9 cellular contexts compared by ENCODE assay signal in genomic region chr19:18160441-18160791, GRCh38. TPM values are rescaled to one million over a fixed set of nuclear protein-coding genes. Genes with fewer than 3 reads are reported as not detected.
DNase-seq lines count a peak whose midpoint lies in the region; ATAC-seq and TF ChIP-seq lines count a peak whose summit lies in the region.
"Had no signal": no experiment of that assay in that cellular context is flagged by ENCODE, and none has a peak within 500 bp of the region (broad histone marks: within the 10 kb centered on the region; RNA-seq: fewer than 3 reads in every experiment).

No MANE protein-coding gene starts in this region.

- H3K79me2 ChIP-seq in mesendoderm (ENCODE audit: control insufficient read depth, insufficient read depth, low read length): no peaks in the 10 kb centered on the region

- H3K23ac ChIP-seq in mesendoderm (ENCODE audit: low read length): no peak overlapping the region

- H2BK5ac ChIP-seq in mesendoderm (ENCODE audit: low read length): no peak overlapping the region

- no CpG with 5 or more reads among the region's 4 CpGs for WGBS in mesendoderm (ENCODE audit: extremely low coverage, insufficient coverage, low lambda C conversion rate)

- H3K79me1 ChIP-seq in mesendoderm (ENCODE audit: low read length): peaks cover under 1% of the 10 kb centered on the region

- H2AK5ac ChIP-seq in mesendoderm (ENCODE audit: low read length): no peak overlapping the region

- H3K27me3 ChIP-seq in right atrium auricular region (no peaks in the 10 kb centered on the region), mesendoderm (ENCODE audit: insufficient read depth, low read length, poor library complexity) (no peaks in the 10 kb centered on the region)

- no peak for TF ChIP-seq CTCF in right atrium auricular region (IDR thresholded peaks at IDR 0.05)

- peaks cover 10% of the 10 kb centered on the region for H3K36me3 Mint-ChIP-seq in activated T-helper 2 cell treated with anti-CD3 and anti-CD28 coated beads, Interferon-gamma antibody, Interleukin-2, Interleukin-4, amounts not matched to agents 10 μg/mL and 5 μg/mL and 100 μg/mL, durations not matched to agents 14 hours and 24 hours and 36 hours (ENCODE audit: low read depth)

- no peak overlapping the region for H2BK15ac ChIP-seq in mesendoderm (replicated peaks; ENCODE audit: low read depth)

- H3K27me3 Mint-ChIP-seq in activated T-helper 2 cell treated with anti-CD3 and anti-CD28 coated beads, Interferon-gamma antibody, Interleukin-2, Interleukin-4, amounts not matched to agents 10 μg/mL and 5 μg/mL and 100 μg/mL, durations not matched to agents 14 hours and 24 hours and 36 hours (ENCODE audit: low read depth): no peaks in the 10 kb centered on the region

- peaks cover 6% of the 10 kb centered on the region for H3K4me1 Mint-ChIP-seq in activated T-helper 2 cell treated with anti-CD3 and anti-CD28 coated beads, Interferon-gamma antibody, Interleukin-2, Interleukin-4, amounts not matched to agents 10 μg/mL and 5 μg/mL and 100 μg/mL, durations not matched to agents 14 hours and 24 hours and 36 hours (ENCODE audit: low read depth)

- H3K18ac ChIP-seq in mesendoderm (ENCODE audit: low read length): no peak overlapping the region

- H3K4me3 ChIP-seq in right atrium auricular region (peak overlapping the region in 1 of 2 donors; percentile 51), mesendoderm (ENCODE audit: low read length) (no peak overlapping the region)

- peak overlapping the region; percentile 63 for H3K9ac ChIP-seq in mesendoderm (ENCODE audit: low read length)

- H3K9me3 ChIP-seq in right atrium auricular region: no peaks in the 10 kb centered on the region

- H3K4ac ChIP-seq in mesendoderm (ENCODE audit: low read depth, low read length): no peak overlapping the region

- H3K4me3 Mint-ChIP-seq in activated T-helper 2 cell treated with anti-CD3 and anti-CD28 coated beads, Interferon-gamma antibody, Interleukin-2, Interleukin-4, amounts not matched to agents 10 μg/mL and 5 μg/mL and 100 μg/mL, durations not matched to agents 14 hours and 24 hours and 36 hours (ENCODE audit: low read depth): peak overlapping the region; percentile 57

- H3K56ac ChIP-seq in mesendoderm (ENCODE audit: low read length): peak overlapping the region; percentile 89

- no peak overlapping the region for H3K4me2 ChIP-seq in mesendoderm (ENCODE audit: low read length)

- DNase-seq in right atrium auricular region (ENCODE audit: low spot score) (no peak), left ventricle myocardium superior (no peak), mesendoderm (no peak), GM19238 (ENCODE audit: insufficient read length, low spot score) (no peak), NOMO-1 treated with DMSO at 0.1 percent for 48 hours (lab: John Stamatoyannopoulos, UW; ENCODE audit: unreplicated experiment) (no peak), COR-L47 (lab: John Stamatoyannopoulos, UW) (no peak)
- DNase-seq in activated T-helper 2 cell treated with anti-CD3 and anti-CD28 coated beads, Interferon-gamma antibody, Interleukin-2, Interleukin-4, amounts not matched to agents 10 μg/mL and 5 μg/mL and 100 μg/mL, durations not matched to agents 14 hours and 24 hours and 36 hours (ENCODE audit: low spot score): no peak
- DNase-seq: EL had no signal

- H4K5ac ChIP-seq in mesendoderm (ENCODE audit: low read length): no peak overlapping the region

- peaks cover 0 to 35% of the 10 kb centered on the region in 2 donors for H3K4me1 ChIP-seq in right atrium auricular region
- no peaks in the 10 kb centered on the region for H3K4me1 ChIP-seq in mesendoderm (ENCODE audit: control insufficient read depth, low read depth, low read length)

- H3K36me3 ChIP-seq in right atrium auricular region (peaks cover 14% of the 10 kb centered on the region), mesendoderm (ENCODE audit: control insufficient read depth, insufficient read depth, low read length) (peaks cover 1% of the 10 kb centered on the region)

- no peak overlapping the region for H2BK120ac ChIP-seq in mesendoderm (ENCODE audit: low read depth, low read length)

- H4K8ac ChIP-seq in mesendoderm (ENCODE audit: low read depth, low read length): no peak overlapping the region

- peak overlapping the region; percentile 84 to 87 for H3K27ac ChIP-seq in right atrium auricular region
- H3K27ac ChIP-seq in mesendoderm (ENCODE audit: low read depth, low read length): no peak overlapping the region

- H3K27ac Mint-ChIP-seq in activated T-helper 2 cell treated with anti-CD3 and anti-CD28 coated beads, Interferon-gamma antibody, Interleukin-2, Interleukin-4, amounts not matched to agents 10 μg/mL and 5 μg/mL and 100 μg/mL, durations not matched to agents 14 hours and 24 hours and 36 hours: peak overlapping the region; percentile 50

- no peaks in the 10 kb centered on the region for H3K9me3 Mint-ChIP-seq in activated T-helper 2 cell treated with anti-CD3 and anti-CD28 coated beads, Interferon-gamma antibody, Interleukin-2, Interleukin-4, amounts not matched to agents 10 μg/mL and 5 μg/mL and 100 μg/mL, durations not matched to agents 14 hours and 24 hours and 36 hours

- no peak for ATAC-seq in left ventricle myocardium superior
- no peak for ATAC-seq in GM18907 (IDR thresholded peaks at IDR 0.05; ENCODE audit: unreplicated experiment)

- intact Hi-C loops in left ventricle myocardium superior (cut with micrococcal nuclease): no loop called here
- intact Hi-C loops in activated T-helper 2 cell treated with anti-CD3 and anti-CD28 coated beads, Interferon-gamma antibody, Interleukin-2, Interleukin-4, amounts not matched to agents 10 μg/mL and 5 μg/mL and 100 μg/mL, durations not matched to agents 14 hours and 24 hours and 36 hours (cut with micrococcal nuclease): loop anchor here (10.0 kb wide), 1 partner anchor 156 kb away; the partner anchor contains the start of gene ARRDC2

RNA-seq across cellular contexts. Expression of gene PIK3R2, which starts 7.5 kb away (rescaled TPM):
- 10 to 100 TPM; 18.7 to 19.0 TPM for total RNA-seq in right atrium auricular region
- 29.6 TPM for total RNA-seq in left ventricle myocardium superior
- 19.4 and 21.4 TPM in 2 replicates for total RNA-seq in activated T-helper 2 cell treated with anti-CD3 and anti-CD28 coated beads, Interferon-gamma antibody, Interleukin-2, Interleukin-4, amounts not matched to agents 10 μg/mL and 5 μg/mL and 100 μg/mL, durations not matched to agents 14 hours and 24 hours and 36 hours
- 40.5 TPM for polyA plus RNA-seq in mesendoderm (2013, experiment 1 of 2)
- polyA plus RNA-seq in mesendoderm (2013, experiment 2 of 2): 40.5 TPM

RNA-seq across cellular contexts. Expression of gene IFI30, which starts 13.2 kb away (rescaled TPM):
- 10 to 100 TPM in 1 of 2 donors, 1 to 10 TPM in 1; 8.1 to 43.2 TPM for total RNA-seq in right atrium auricular region
- total RNA-seq in left ventricle myocardium superior: 20.6 TPM
- total RNA-seq in activated T-helper 2 cell treated with anti-CD3 and anti-CD28 coated beads, Interferon-gamma antibody, Interleukin-2, Interleukin-4, amounts not matched to agents 10 μg/mL and 5 μg/mL and 100 μg/mL, durations not matched to agents 14 hours and 24 hours and 36 hours: 37.0 and 41.2 TPM in 2 replicates
- 15.0 TPM for polyA plus RNA-seq in mesendoderm (2013, experiment 1 of 2)
- 15.3 TPM for polyA plus RNA-seq in mesendoderm (2013, experiment 2 of 2)

RNA-seq across cellular contexts. Expression of gene MPV17L2, which starts 32.6 kb away (rescaled TPM):
- total RNA-seq in right atrium auricular region: 10 to 100 TPM; 28.3 to 40.8 TPM
- total RNA-seq in left ventricle myocardium superior: 9.0 TPM
- 14.5 and 14.8 TPM in 2 replicates for total RNA-seq in activated T-helper 2 cell treated with anti-CD3 and anti-CD28 coated beads, Interferon-gamma antibody, Interleukin-2, Interleukin-4, amounts not matched to agents 10 μg/mL and 5 μg/mL and 100 μg/mL, durations not matched to agents 14 hours and 24 hours and 36 hours
- polyA plus RNA-seq in mesendoderm (2013, experiment 1 of 2): 36.6 TPM
- 35.4 TPM for polyA plus RNA-seq in mesendoderm (2013, experiment 2 of 2)

RNA-seq across cellular contexts. Expression of gene RAB3A, which starts 43.4 kb away (rescaled TPM):
- total RNA-seq in right atrium auricular region (10 to 100 TPM in 1 of 2 donors, 1 to 10 TPM in 1; 8.6 to 27.0 TPM), left ventricle myocardium superior (35.5 TPM)
- total RNA-seq in activated T-helper 2 cell treated with anti-CD3 and anti-CD28 coated beads, Interferon-gamma antibody, Interleukin-2, Interleukin-4, amounts not matched to agents 10 μg/mL and 5 μg/mL and 100 μg/mL, durations not matched to agents 14 hours and 24 hours and 36 hours: 6.3 and 7.4 TPM in 2 replicates
- 1.9 TPM for polyA plus RNA-seq in mesendoderm (2013, experiment 1 of 2)
- polyA plus RNA-seq in mesendoderm (2013, experiment 2 of 2): 1.9 TPM
